ENCODE assay signal across 8 cellular contexts in the genomic region with DNA sequence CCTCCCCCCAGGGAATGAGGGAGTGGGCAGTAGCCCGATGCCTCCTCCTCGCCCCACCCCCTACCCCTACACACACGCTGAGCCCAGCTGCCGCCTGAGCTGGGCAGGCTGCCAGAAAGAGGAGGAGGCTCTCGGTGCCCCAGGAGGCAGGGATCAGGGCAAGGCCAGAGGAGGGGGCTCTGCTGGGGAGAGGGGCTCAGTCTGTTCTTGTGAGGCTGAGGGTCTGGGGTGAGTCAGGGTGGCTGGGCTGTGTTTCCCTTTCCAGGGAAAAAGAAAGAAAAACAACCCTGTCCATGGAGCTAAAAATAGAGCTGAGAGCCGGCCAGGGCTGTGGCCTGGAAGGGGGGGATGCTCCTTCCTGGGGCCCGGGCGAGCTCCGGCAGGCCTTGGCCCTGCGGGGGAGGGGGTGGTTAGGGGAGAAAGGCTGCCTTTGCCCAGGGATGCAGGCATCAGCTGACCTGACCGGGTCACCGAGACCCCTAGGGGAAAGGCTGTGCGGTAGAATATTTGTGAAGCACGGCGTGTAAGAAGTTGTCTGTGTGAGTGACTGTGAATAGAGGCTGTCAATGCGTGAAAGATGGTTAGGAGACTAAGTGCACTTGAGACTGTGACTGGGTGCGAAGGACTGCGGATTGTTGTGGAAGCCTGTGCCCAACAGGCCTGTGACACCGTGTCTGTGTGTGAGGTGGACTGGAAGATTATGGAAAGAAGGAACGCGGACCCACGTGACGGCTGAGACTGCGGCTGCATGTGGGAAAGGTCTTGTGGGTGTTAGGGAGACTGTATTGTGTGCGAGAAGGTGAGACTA.
DNase-seq lines count a peak whose midpoint lies in the region; ATAC-seq and TF ChIP-seq lines count a peak whose summit lies in the region.

No MANE protein-coding gene starts in this region.

- peak overlapping the region; percentile 100 for H3K4me2 ChIP-seq in DOHH2 (ENCODE audit: low read length)

- no peaks in the 10 kb centered on the region for H3K27me3 Mint-ChIP-seq in central memory CD8-positive, alpha-beta T cell

- peak overlapping the region; percentile 97 for H3K4me3 ChIP-seq in DOHH2 (ENCODE audit: low read length)

- peak overlapping the region; percentile 81 for H3K27ac ChIP-seq in DOHH2 (ENCODE audit: low read depth, low read length)

- peak overlapping the region; percentile 82 for H3K4me3 Mint-ChIP-seq in central memory CD8-positive, alpha-beta T cell

- peaks cover 15% of the 10 kb centered on the region for H3K36me3 Mint-ChIP-seq in central memory CD8-positive, alpha-beta T cell (ENCODE audit: insufficient read depth)

- DNase-seq in NCI-H2227 (lab: John Stamatoyannopoulos, UW; ENCODE audit: unreplicated experiment) (peak; percentile 82), iris pigment epithelial cell (ENCODE audit: low read depth) (peak; percentile 76), smooth muscle cell of the brain vasculature (ENCODE audit: low read depth, low spot score) (peak; percentile 82)
- peak; percentile 34 to 42 for DNase-seq in central memory CD8-positive, alpha-beta T cell (ENCODE audit: low spot score in 2 of 2)

- H3K4me1 Mint-ChIP-seq in central memory CD8-positive, alpha-beta T cell = peaks cover 25% of the 10 kb centered on the region

- H3K4me1 ChIP-seq in DOHH2 (ENCODE audit: control insufficient read depth, low read length) = peaks cover 29% of the 10 kb centered on the region

- no peaks in the 10 kb centered on the region for H4K20me1 ChIP-seq in DOHH2 (ENCODE audit: control insufficient read depth, insufficient read depth, low read depth, low read length)

- no peaks in the 10 kb centered on the region for H3K9me3 Mint-ChIP-seq in central memory CD8-positive, alpha-beta T cell

- H3K79me2 ChIP-seq in DOHH2 (ENCODE audit: control insufficient read depth, low read length) = peaks cover 17% of the 10 kb centered on the region

- peaks cover 22% of the 10 kb centered on the region for H3F3A ChIP-seq in DOHH2 (ENCODE audit: control insufficient read depth, insufficient read depth)

- no peaks in the 10 kb centered on the region for H3K9me2 ChIP-seq in DOHH2 (replicated peaks; ENCODE audit: control insufficient read depth, low read length)

- H3K27me3 ChIP-seq in DOHH2 (ENCODE audit: control insufficient read depth, low read length) = no peaks in the 10 kb centered on the region

- no peak for TF ChIP-seq CTCF in DOHH2 (IDR thresholded peaks at IDR 0.05; ENCODE audit: low read depth, low read length, poor library complexity, severe bottlenecking)

- peak; percentile 31 for ATAC-seq in HG02763 (IDR thresholded peaks at IDR 0.05; ENCODE audit: unreplicated experiment)
- ATAC-seq in activated CD4-positive, CD25-positive, alpha-beta regulatory T cell treated with anti-CD3 and anti-CD28 coated beads, Interleukin-2, amount 50 U/mL, for 24 hours = peak; percentile 21 to 45
- ATAC-seq in central memory CD8-positive, alpha-beta T cell (replicated peaks; ENCODE audit: extremely low read depth, poor library complexity, severe bottlenecking) = peak; percentile 35
- no peak for ATAC-seq in GM21515 (IDR thresholded peaks at IDR 0.05; ENCODE audit: unreplicated experiment)

- H3K9me3 ChIP-seq in DOHH2 (ENCODE audit: control insufficient read depth, insufficient read depth, low read length) = no peaks in the 10 kb centered on the region

- peak overlapping the region; percentile 72 for H3K27ac Mint-ChIP-seq in central memory CD8-positive, alpha-beta T cell (ENCODE audit: low read depth)

- H3K36me3 ChIP-seq in DOHH2 (ENCODE audit: control insufficient read depth, low read length) = peaks cover 17% of the 10 kb centered on the region
